In genomic region chr14:105481886-105482454, GRCh38 we compare ENCODE assay signal across 8 cellular contexts. TPM values are rescaled to one million over a fixed set of nuclear protein-coding genes. Genes with fewer than 3 reads are reported as not detected.
DNase-seq lines count a peak whose midpoint lies in the region; ATAC-seq and TF ChIP-seq lines count a peak whose summit lies in the region.

No MANE protein-coding gene starts in this region.

- peak overlapping the region; percentile 70 for H3K4me3 ChIP-seq in Loucy (ENCODE audit: low read length, poor library complexity, severe bottlenecking)

- H4K20me1 ChIP-seq in Loucy (ENCODE audit: insufficient read depth, low read length, poor library complexity, severe bottlenecking): no peaks in the 10 kb centered on the region

- H3K9me3 Mint-ChIP-seq in neural crest cell: no peaks in the 10 kb centered on the region
- H3K9me3 Mint-ChIP-seq in stimulated activated naive CD8-positive, alpha-beta T cell treated with anti-CD3 and anti-CD28 coated beads, Interleukin-15, amount 100 ng/mL, for 72 hours: peaks cover 0 to 4% of the 10 kb centered on the region in 2 donors

- H3K4me1 Mint-ChIP-seq in neural crest cell: peaks cover 21% of the 10 kb centered on the region
- H3K4me1 Mint-ChIP-seq in stimulated activated naive CD8-positive, alpha-beta T cell treated with anti-CD3 and anti-CD28 coated beads, Interleukin-15, amount 100 ng/mL, for 72 hours: peaks cover 88% of the 10 kb centered on the region

- H3K4me3 Mint-ChIP-seq in neural crest cell: peak overlapping the region; percentile 84
- peak overlapping the region; percentile 76 to 82 for H3K4me3 Mint-ChIP-seq in stimulated activated naive CD8-positive, alpha-beta T cell treated with anti-CD3 and anti-CD28 coated beads, Interleukin-15, amount 100 ng/mL, for 72 hours

- no peaks in the 10 kb centered on the region for H3F3A ChIP-seq in Loucy (ENCODE audit: low read depth)

- peaks cover 61% of the 10 kb centered on the region for H3K27me3 Mint-ChIP-seq in neural crest cell (ENCODE audit: low read depth)
- peaks cover 34% of the 10 kb centered on the region for H3K27me3 Mint-ChIP-seq in stimulated activated naive CD8-positive, alpha-beta T cell treated with anti-CD3 and anti-CD28 coated beads, Interleukin-15, amount 100 ng/mL, for 72 hours

- H3K36me3 Mint-ChIP-seq in neural crest cell (ENCODE audit: low read depth): no peaks in the 10 kb centered on the region

- H3K79me2 ChIP-seq in Loucy (ENCODE audit: insufficient read depth, low read length): no peaks in the 10 kb centered on the region

- H3K9me3 ChIP-seq in Loucy (ENCODE audit: insufficient read depth, low read depth, low read length): no peaks in the 10 kb centered on the region

- H3K27me3 ChIP-seq in Loucy (ENCODE audit: insufficient read depth, low read length, poor library complexity, severe bottlenecking): no peaks in the 10 kb centered on the region

- peak; percentile 35 for TF ChIP-seq CTCF in Loucy (conservative IDR thresholded peaks at IDR 0.05; ENCODE audit: low read length)
- peak; percentile 22 for TF ChIP-seq CTCF in neural crest cell (conservative IDR thresholded peaks at IDR 0.05)

- peaks cover 29% of the 10 kb centered on the region for H3K4me1 ChIP-seq in Loucy (ENCODE audit: insufficient read depth, low read length, poor library complexity, severe bottlenecking)

- peak; percentile 46 for ATAC-seq in GM21737 (IDR thresholded peaks at IDR 0.05; ENCODE audit: unreplicated experiment)
- peak; percentile 75 for ATAC-seq in stimulated activated naive CD8-positive, alpha-beta T cell treated with anti-CD3 and anti-CD28 coated beads, Interleukin-15, amount 100 ng/mL, for 72 hours

- H2AFZ ChIP-seq in Loucy (ENCODE audit: low read length): 0 out of 2 replicates have a peak overlapping the region, but pooled peaks have one; percentile 62

- DNase-seq in COLO829 (ENCODE audit: low spot score): peak; percentile 98
- peak; percentile 89 to 92 for DNase-seq in SHP77 (lab: John Stamatoyannopoulos, UW)
- DNase-seq in activated gamma-delta T cell (lab: John Stamatoyannopoulos, UW): peak; percentile 79
- peak; percentile 98 for DNase-seq in fibroblast of the conjunctiva (ENCODE audit: low read depth)
- peak; percentile 70 for DNase-seq in neural crest cell (ENCODE audit: low read depth, low spot score)
- DNase-seq in stimulated activated naive CD8-positive, alpha-beta T cell treated with anti-CD3 and anti-CD28 coated beads, Interleukin-15, amount 100 ng/mL, for 72 hours: peak; percentile 87 to 96

- H3K36me3 ChIP-seq in Loucy (ENCODE audit: insufficient read depth, low read length): no peaks in the 10 kb centered on the region

- peak overlapping the region; percentile 78 for H3K4me2 ChIP-seq in Loucy (ENCODE audit: low read depth, low read length, poor library complexity, severe bottlenecking)

- H3K9me2 ChIP-seq in Loucy (replicated peaks; ENCODE audit: low read depth, low read length): no peaks in the 10 kb centered on the region

- H3K9ac ChIP-seq in Loucy (ENCODE audit: low read depth, low read length, poor library complexity, severe bottlenecking): peak overlapping the region; percentile 52

- peak overlapping the region; percentile 99 for H3K27ac Mint-ChIP-seq in neural crest cell (ENCODE audit: unreplicated experiment)
- H3K27ac Mint-ChIP-seq in stimulated activated naive CD8-positive, alpha-beta T cell treated with anti-CD3 and anti-CD28 coated beads, Interleukin-15, amount 100 ng/mL, for 72 hours: peak overlapping the region; percentile 99 to 100

RNA-seq across cellular contexts. Expression of gene CRIP1, which starts 4.7 kb away (rescaled TPM):
- 3.2 and 4.8 TPM in 2 replicates for total RNA-seq in neural crest cell

RNA-seq across cellular contexts. Expression of gene CRIP2, which starts 7.3 kb away (rescaled TPM):
- 38.3 and 39.3 TPM in 2 replicates for total RNA-seq in neural crest cell

RNA-seq across cellular contexts. Expression of gene TEDC1, which starts 9.1 kb away (rescaled TPM):
- 39.6 and 44.9 TPM in 2 replicates for total RNA-seq in neural crest cell

RNA-seq across cellular contexts. Expression of gene TMEM121, which starts 44.4 kb away (rescaled TPM):
- total RNA-seq in neural crest cell: 12.3 and 13.9 TPM in 2 replicates

Comparison
In these comparisons a context has a peak if more than half of its experiments do, and no peak if none do; other contexts are left out.
1. Peak in every context shown above with its lines: DNase-seq, ATAC-seq and H3K4me3 ChIP-seq.